Comparison of ENCODE assay signal across 8 cellular contexts in the genomic region with DNA sequence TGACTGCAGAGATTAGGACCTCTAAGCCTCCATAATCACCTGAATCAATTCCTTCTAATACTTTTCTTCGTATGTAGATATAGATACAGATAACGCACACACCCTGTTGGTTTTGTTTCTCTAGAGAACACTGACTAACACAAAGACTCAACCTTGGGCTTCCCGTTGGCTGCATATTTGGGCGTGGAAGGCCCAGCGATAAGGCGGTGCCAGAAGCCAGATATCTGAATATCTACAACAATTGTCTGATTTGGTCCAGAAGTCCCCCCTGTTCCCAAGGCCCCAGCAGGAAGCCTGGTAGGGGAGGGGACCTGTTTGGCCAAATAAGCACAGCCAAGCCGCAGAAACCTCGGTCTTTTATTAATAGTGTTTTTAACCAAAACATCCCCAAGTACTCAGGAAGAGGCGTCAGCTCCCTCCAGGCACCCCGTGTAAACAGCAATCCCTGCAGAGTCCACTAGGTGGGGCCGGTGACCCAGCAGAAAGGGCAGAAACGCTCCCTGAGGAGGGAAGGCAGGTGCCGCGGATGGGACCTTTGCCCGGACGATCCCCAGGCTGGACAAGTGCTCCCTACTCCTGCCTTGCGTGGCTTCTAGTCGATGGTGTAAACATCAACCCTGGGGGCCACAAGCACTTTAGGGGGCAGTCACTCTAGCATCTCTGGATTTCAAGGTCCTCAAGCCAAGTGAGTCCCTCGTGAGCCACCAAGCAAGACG. TPM values are rescaled to one million over a fixed set of nuclear protein-coding genes. Genes with fewer than 3 reads are reported as not detected.
DNase-seq lines count a peak whose midpoint lies in the region; ATAC-seq and TF ChIP-seq lines count a peak whose summit lies in the region.

No MANE protein-coding gene starts in this region.

- POLR2A ChIA-PET in activated CD8-positive, alpha-beta T cell treated with anti-CD3 and anti-CD28 coated beads, Interleukin-2, amount 10 ng/mL, durations not matched to agents 7 days and 5 days (lab: Charles Lee): no interaction called here

- DNase-seq in AG09309 (ENCODE audit: low read depth) (no peak), NCI-H460 (ENCODE audit: extremely low read depth, low read depth) (peak; percentile 66), medulla oblongata (ENCODE audit: extremely low spot score) (peak; percentile 81)
- DNase-seq in activated CD8-positive, alpha-beta T cell treated with anti-CD3 and anti-CD28 coated beads, Interleukin-2, amount 10 ng/mL, durations not matched to agents 7 days and 5 days: peak; percentile 88
- DNase-seq in effector CD4-positive, alpha-beta T cell: peak; percentile 76
- peak; percentile 65 for DNase-seq in stimulated activated CD8-positive, alpha-beta memory T cell treated with anti-CD3 and anti-CD28 coated beads, Interleukin-12 subunit alpha, Interleukin-12 subunit beta, amount 100 ng/mL, for 4 hours (ENCODE audit: low read depth)

- H3K4me3 Mint-ChIP-seq in activated CD8-positive, alpha-beta T cell treated with anti-CD3 and anti-CD28 coated beads, Interleukin-2, amount 10 ng/mL, durations not matched to agents 7 days and 5 days: no peak overlapping the region

- no peak overlapping the region for H3K4me3 ChIP-seq in AG09309 (ENCODE audit: control insufficient read depth, low read depth, low read length)

- H3K36me3 Mint-ChIP-seq in activated CD8-positive, alpha-beta T cell treated with anti-CD3 and anti-CD28 coated beads, Interleukin-2, amount 10 ng/mL, durations not matched to agents 7 days and 5 days (ENCODE audit: low read depth): no peaks in the 10 kb centered on the region

- peak; percentile 48 for ATAC-seq in GM18909 (IDR thresholded peaks at IDR 0.05; ENCODE audit: poor library complexity, unreplicated experiment)
- ATAC-seq in activated CD8-positive, alpha-beta T cell treated with anti-CD3 and anti-CD28 coated beads, Interleukin-2, amount 10 ng/mL, durations not matched to agents 7 days and 5 days: peak; percentile 88
- ATAC-seq in HG03521 (IDR thresholded peaks at IDR 0.05; ENCODE audit: unreplicated experiment): no peak

- CTCF ChIA-PET in activated CD8-positive, alpha-beta T cell treated with anti-CD3 and anti-CD28 coated beads, Interleukin-2, amount 10 ng/mL, durations not matched to agents 7 days and 5 days (lab: Charles Lee): interaction anchor here (0.6 to 5.1 kb wide), 36 partner anchors 8 to 393 kb away, joined by 3 to 77 read pairs (median 4); a partner anchor contains a TSS

- no peak overlapping the region for H3K27ac Mint-ChIP-seq in activated CD8-positive, alpha-beta T cell treated with anti-CD3 and anti-CD28 coated beads, Interleukin-2, amount 10 ng/mL, durations not matched to agents 7 days and 5 days

- H3K4me1 Mint-ChIP-seq in activated CD8-positive, alpha-beta T cell treated with anti-CD3 and anti-CD28 coated beads, Interleukin-2, amount 10 ng/mL, durations not matched to agents 7 days and 5 days (ENCODE audit: low read depth): peaks cover 28% of the 10 kb centered on the region

- no peaks in the 10 kb centered on the region for H3K27me3 Mint-ChIP-seq in activated CD8-positive, alpha-beta T cell treated with anti-CD3 and anti-CD28 coated beads, Interleukin-2, amount 10 ng/mL, durations not matched to agents 7 days and 5 days (ENCODE audit: low read depth)

- no peaks in the 10 kb centered on the region for H3K9me3 Mint-ChIP-seq in activated CD8-positive, alpha-beta T cell treated with anti-CD3 and anti-CD28 coated beads, Interleukin-2, amount 10 ng/mL, durations not matched to agents 7 days and 5 days (ENCODE audit: insufficient read depth)

- peak; percentile 91 for TF ChIP-seq CTCF in AG09309 (IDR thresholded peaks at IDR 0.05; ENCODE audit: control insufficient read depth, insufficient read depth, low read depth, low read length, missing control alignments)

RNA-seq across cellular contexts. Expression of a gene that starts 56.9 kb away (rescaled TPM):
- 14.4 and 19.0 TPM in 2 replicates for total RNA-seq in NCI-H460 (2014; rRNA removed; shearing (Covaris generic))
- 21.5 and 28.0 TPM in 2 replicates for polyA plus RNA-seq in NCI-H460 (2014; cell fraction: nucleus; rRNA removed)
- total RNA-seq in activated CD8-positive, alpha-beta T cell treated with anti-CD3 and anti-CD28 coated beads, Interleukin-2, amount 10 ng/mL, durations not matched to agents 7 days and 5 days: 100 to 1,000 TPM; 143 to 156 TPM
